In the genomic region with DNA sequence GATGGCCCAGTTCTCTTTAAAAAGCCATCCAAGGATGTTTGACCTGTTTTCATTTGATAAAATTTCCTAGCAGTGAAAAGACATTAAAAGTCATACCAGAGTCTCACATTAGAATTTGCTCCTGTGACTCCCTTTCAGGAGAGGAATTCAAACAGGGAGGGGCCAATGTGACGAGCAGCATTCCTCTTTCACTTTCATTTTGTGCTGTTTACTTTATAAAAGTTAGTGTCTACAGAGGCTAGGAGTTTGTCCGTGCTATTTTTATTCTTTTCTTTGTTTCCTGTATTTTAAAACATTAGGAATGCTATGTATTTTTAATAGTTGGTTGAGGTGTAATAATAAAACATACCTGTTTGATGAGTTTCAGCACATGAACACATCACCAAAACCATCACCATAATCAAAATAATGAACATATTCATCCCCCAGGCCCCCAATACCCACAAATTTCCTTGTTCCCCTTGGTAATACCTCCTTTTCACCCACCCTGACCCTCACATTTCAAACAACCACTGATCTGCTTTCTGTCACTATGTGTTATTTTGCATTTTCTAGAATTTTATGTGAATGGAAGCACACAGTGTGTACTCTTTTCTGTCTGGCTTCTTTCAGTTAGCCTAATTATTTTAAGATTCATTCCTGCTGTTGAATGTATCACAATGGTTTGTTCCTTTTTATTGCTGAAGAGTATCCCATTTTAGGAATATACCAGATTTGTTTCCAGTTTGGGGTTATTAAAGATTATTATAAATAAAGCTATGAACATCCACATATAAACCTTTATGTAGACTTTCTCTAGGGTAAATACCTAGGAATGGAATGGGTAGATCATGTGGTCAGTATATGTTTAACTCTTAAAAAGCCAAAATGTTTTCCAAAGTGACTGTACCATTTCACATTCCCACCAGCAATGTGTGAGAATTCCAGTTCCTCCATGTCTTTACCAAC, we compare ENCODE assay signal across 7 cellular contexts.
DNase-seq lines count a peak whose midpoint lies in the region; ATAC-seq and TF ChIP-seq lines count a peak whose summit lies in the region.

No MANE protein-coding gene starts in this region.

- H3K4me3 ChIP-seq in HL-60 (replicated peaks; ENCODE audit: insufficient read depth, low read length) = 0 out of 2 replicates have a peak overlapping the region, but pooled peaks have one; percentile 3
- H3K4me3 ChIP-seq in esophagus squamous epithelium = peak overlapping the region in 3 of 4 donors; percentile 3 to 55 (median 25)
- peak overlapping the region; percentile 27 for H3K4me3 ChIP-seq in ovary

- TF ChIP-seq CTCF in GM10266 (IDR thresholded peaks at IDR 0.05; ENCODE audit: control insufficient read depth, insufficient read depth, low read depth, missing control alignments) (no peak), HL-60 (IDR thresholded peaks at IDR 0.05; ENCODE audit: insufficient read depth, low read length) (no peak), VCaP (conservative IDR thresholded peaks at IDR 0.05) (no peak), esophagus squamous epithelium (IDR thresholded peaks at IDR 0.05) (no peak), ovary (IDR thresholded peaks at IDR 0.05) (no peak)

- H3K27ac ChIP-seq in HL-60 (replicated peaks) = peak overlapping the region; percentile 26; the same call in 1 of the 2 replicates
- peak overlapping the region; percentile 16 for H3K27ac ChIP-seq in VCaP
- H3K27ac ChIP-seq in esophagus squamous epithelium = peak overlapping the region in 3 of 4 donors; percentile 18 to 47 (median 22)
- peak overlapping the region in 1 of 2 donors; percentile 58 for H3K27ac ChIP-seq in ovary

- TF ChIP-seq POLR2A in esophagus squamous epithelium (IDR thresholded peaks at IDR 0.05) (no peak), ovary (IDR thresholded peaks at IDR 0.05) (no peak)

- intact Hi-C loops in esophagus squamous epithelium (cut with DNase I) (no loop called here), ovary (cut with DNase I) (no loop called here)

- 0 to 2% methylated on average over 2 of the region's 2 CpGs for WGBS in esophagus squamous epithelium, 2 donors
- 0% methylated on average over 2 of the region's 2 CpGs for WGBS in ovary, 3 donors

- no peaks in the 10 kb centered on the region for H3K36me3 ChIP-seq in esophagus squamous epithelium
- no peaks in the 10 kb centered on the region for H3K36me3 ChIP-seq in ovary

- H3K9me3 ChIP-seq in esophagus squamous epithelium (no peaks in the 10 kb centered on the region), ovary (no peaks in the 10 kb centered on the region)

- DNase-seq in GM10266 (ENCODE audit: extremely low spot score) (peak; percentile 44), HL-60 (ENCODE audit: low read depth in 1 of 2, low spot score in 1 of 2) (peak in 1 of 2 experiments; percentile 30), esophagus squamous epithelium (lab: John Stamatoyannopoulos, UW) (no peak), ovary (peak in 2 of 5 donors; percentile 31 to 43), GOT3 (lab: John Stamatoyannopoulos, UW) (no peak)

- H3K27me3 ChIP-seq in HL-60 (ENCODE audit: insufficient read depth, poor library complexity, severe bottlenecking) = no peaks in the 10 kb centered on the region
- H3K27me3 ChIP-seq in esophagus squamous epithelium = no peaks in the 10 kb centered on the region
- H3K27me3 ChIP-seq in ovary = no peaks in the 10 kb centered on the region

- no peak for ATAC-seq in HG02610 (IDR thresholded peaks at IDR 0.05; ENCODE audit: unreplicated experiment)

- H3K4me1 ChIP-seq in esophagus squamous epithelium (peaks cover 0 to 12% (median 4%) of the 10 kb centered on the region in 3 donors), ovary (ENCODE audit: insufficient read depth) (peaks cover 3% of the 10 kb centered on the region)

- no peak for TF ChIP-seq EP300 in ovary (IDR thresholded peaks at IDR 0.05)
